ENCODE assay signal across 3 cellular contexts in genomic region chr21:16965424-16965823, GRCh38.
"Had no signal": no experiment of that assay in that cellular context is flagged by ENCODE, and none has a peak within 500 bp of the region (broad histone marks: within the 10 kb centered on the region; RNA-seq: fewer than 3 reads in every experiment).

No MANE protein-coding gene starts in this region.

- H3K4me3 ChIP-seq: GM12878 had no signal

- DNase-seq: GDM1, GF-D8 had no signal
